Comparison of ENCODE assay signal across 23 cellular contexts in the genomic region with DNA sequence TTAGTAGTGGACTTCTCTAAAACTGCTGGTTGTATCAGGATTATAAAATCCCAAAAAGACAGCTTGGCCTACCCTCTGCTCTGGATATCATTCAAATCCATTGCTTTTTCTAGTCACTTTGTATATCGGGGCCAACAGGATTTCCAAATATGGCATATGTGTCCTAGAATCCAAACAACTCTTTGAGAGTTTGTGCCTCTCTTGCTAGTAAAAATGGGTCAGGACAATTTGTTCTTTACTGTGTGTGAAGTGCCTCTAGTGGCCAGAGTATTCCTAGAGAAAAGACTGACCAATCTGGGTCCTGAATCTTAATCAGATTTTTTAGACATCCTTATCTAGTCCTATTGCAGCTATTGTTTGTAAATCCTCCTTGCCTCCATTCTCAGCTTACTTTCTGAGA. TPM values are rescaled to one million over a fixed set of nuclear protein-coding genes. Genes with fewer than 3 reads are reported as not detected.
DNase-seq lines count a peak whose midpoint lies in the region; ATAC-seq and TF ChIP-seq lines count a peak whose summit lies in the region.
"Had no signal": no experiment of that assay in that cellular context is flagged by ENCODE, and none has a peak within 500 bp of the region (broad histone marks: within the 10 kb centered on the region; RNA-seq: fewer than 3 reads in every experiment).

No MANE protein-coding gene starts in this region.

- peaks cover 0 to 29% (median 13%) of the 10 kb centered on the region in 4 donors for H3K4me1 ChIP-seq in right lobe of liver
- H3K4me1 ChIP-seq: Peyer's patch had no signal

- H3K4me3 ChIP-seq in GM06990 (replicated peaks; ENCODE audit: low read depth, low read length) = no peak overlapping the region
- no peak overlapping the region for H3K4me3 ChIP-seq in epithelial cell of proximal tubule (ENCODE audit: low read depth, low read length)
- H3K4me3 ChIP-seq in right lobe of liver = no peak overlapping the region
- H3K4me3 ChIP-seq: coronary artery, esophagus muscularis mucosa, HAP-1, lung, Peyer's patch had no signal

- H3K27ac ChIP-seq in right lobe of liver = peak overlapping the region in 2 of 3 donors; percentile 55 to 76

- no peak for DNase-seq in GM06990 (ENCODE audit: extremely low read depth, insufficient read length)
- peak; percentile 6 for DNase-seq in NCI-H69 (lab: John Stamatoyannopoulos, UW)
- DNase-seq in epithelial cell of proximal tubule (ENCODE audit: low read depth) = no peak
- DNase-seq in right lobe of liver = no peak
- no peak for DNase-seq in NCI-H2196 (lab: John Stamatoyannopoulos, UW; ENCODE audit: unreplicated experiment)
- DNase-seq in mucosa of gallbladder (ENCODE audit: low spot score) = no peak
- no peak for DNase-seq in D341Med (ENCODE audit: low spot score)
- DNase-seq: activated CD4-positive, alpha-beta T cell treated with anti-CD3 and anti-CD28 coated beads, Interleukin-2, amount 10 ng/mL, durations not matched to agents 24 days and 14 days; activated naive CD4-positive, alpha-beta T cell; activated T-cell treated with anti-CD3 and anti-CD28 coated beads, Interleukin-2, amount 50 U/mL, for 48 hours; Calu3; effector memory CD8-positive, alpha-beta T cell; MM.1S; NCI-H1417 treated with DMSO at 0.1 percent for 48 hours; NCI-H2081 treated with DMSO at 0.1 percent for 48 hours; NCI-H446 treated with DMSO at 0.1 percent for 48 hours; NK-92 treated with Interleukin-12 subunit alpha and Interleukin-12 subunit beta, amount 100 ng/mL, for 24 hours; Peyer's patch; substantia nigra had no signal

- no peaks in the 10 kb centered on the region for H3K27me3 ChIP-seq in GM06990 (replicated peaks; ENCODE audit: control insufficient read depth, insufficient read depth, low read length)
- H3K27me3 ChIP-seq in right lobe of liver = no peaks in the 10 kb centered on the region
- H3K27me3 ChIP-seq: esophagus muscularis mucosa, Peyer's patch had no signal

- TF ChIP-seq CTCF in GM06990 (IDR thresholded peaks at IDR 0.05; ENCODE audit: insufficient read depth, low read length, poor library complexity, severe bottlenecking) = peak; percentile 15
- peak; percentile 13 for TF ChIP-seq CTCF in epithelial cell of proximal tubule (conservative IDR thresholded peaks at IDR 0.05; ENCODE audit: low read depth, low read length)
- TF ChIP-seq CTCF in right lobe of liver (IDR thresholded peaks at IDR 0.05) = peak; percentile 6 to 40 (median 25)

- no peaks in the 10 kb centered on the region for H3K9me3 ChIP-seq in right lobe of liver
- H3K9me3 ChIP-seq: esophagus muscularis mucosa, HAP-1, Peyer's patch had no signal

- WGBS in right lobe of liver (ENCODE audit: insufficient coverage, low coverage, low lambda C conversion rate, missing lambda C conversion rate) = 56% methylated on average over 1 of the region's 1 CpG

- TF ChIP-seq POLR2A in right lobe of liver (IDR thresholded peaks at IDR 0.05) = no peak

- H3K36me3 ChIP-seq in GM06990 (ENCODE audit: control insufficient read depth, insufficient read depth, low read length) = no peaks in the 10 kb centered on the region
- no peaks in the 10 kb centered on the region for H3K36me3 ChIP-seq in right lobe of liver
- H3K36me3 ChIP-seq: esophagus muscularis mucosa, HAP-1, Peyer's patch had no signal

- intact Hi-C loops in right lobe of liver (cut with DNase I) = no loop called here

- ATAC-seq in right lobe of liver = peak in 3 of 4 donors; percentile 56 to 81 (median 65)
- ATAC-seq: effector memory CD8-positive, alpha-beta T cell had no signal

RNA-seq across cellular contexts. Expression of gene MANEA, which starts 33.5 kb away (rescaled TPM):
- total RNA-seq in epithelial cell of proximal tubule = 8.9 and 14.4 TPM in 2 replicates
- 10 to 100 TPM; 12.5 to 32.7 (median 22.1) TPM for total RNA-seq in right lobe of liver
- 14.6 TPM for total RNA-seq in mucosa of gallbladder
